ENCODE assay signal across 1 cellular context in the genomic region with DNA sequence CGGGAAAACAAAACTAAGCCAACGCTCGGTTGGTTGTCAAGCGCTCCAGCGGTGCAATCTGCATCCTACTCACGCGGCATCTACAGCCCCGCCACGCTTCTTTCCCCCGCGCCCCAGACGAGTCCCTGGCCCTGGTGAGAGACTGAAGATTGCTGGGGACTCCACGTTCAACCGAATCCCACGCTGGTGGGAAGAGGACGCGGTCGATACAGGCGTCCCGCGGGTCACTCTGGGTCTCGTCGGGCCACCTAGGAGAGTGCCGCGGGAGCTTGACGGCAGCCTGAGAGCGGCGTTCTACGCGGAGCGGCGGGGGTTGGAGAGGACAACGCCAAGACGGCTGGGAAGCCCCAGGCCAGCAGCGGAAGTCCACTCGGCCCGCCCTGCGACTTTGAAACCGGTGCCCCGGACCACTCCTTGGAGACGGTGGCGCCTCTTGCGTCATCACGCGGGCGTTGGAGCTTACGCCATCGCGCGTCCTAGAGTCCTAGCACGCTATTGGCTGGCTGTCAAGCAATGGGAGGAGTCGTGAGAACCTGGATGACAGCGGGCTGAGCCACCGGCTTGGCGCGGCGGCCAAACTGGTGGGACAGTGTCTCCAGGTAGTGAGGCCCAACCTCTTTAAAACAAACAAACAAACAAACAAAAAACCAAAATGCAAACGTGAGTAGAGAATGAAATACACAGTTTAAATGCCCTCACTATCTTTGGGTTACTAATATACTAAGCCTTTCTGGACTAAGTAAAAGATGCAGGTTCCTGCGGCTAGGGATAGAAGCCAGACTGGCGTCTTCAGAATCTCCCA.
TF ChIP-seq lines count a peak whose summit lies in the region.

A gene (minus strand): TSS at position 367 of the 802 bp plus-strand sequence. CDS start 436 bp downstream, outside the sequence.

TF ChIP-seq in HepG2, 621 proteins besides CTCF, POLR2A, EP300 and RAD21 (continued from another document and continues in another):
- TF ChIP-seq, protein P1, sequence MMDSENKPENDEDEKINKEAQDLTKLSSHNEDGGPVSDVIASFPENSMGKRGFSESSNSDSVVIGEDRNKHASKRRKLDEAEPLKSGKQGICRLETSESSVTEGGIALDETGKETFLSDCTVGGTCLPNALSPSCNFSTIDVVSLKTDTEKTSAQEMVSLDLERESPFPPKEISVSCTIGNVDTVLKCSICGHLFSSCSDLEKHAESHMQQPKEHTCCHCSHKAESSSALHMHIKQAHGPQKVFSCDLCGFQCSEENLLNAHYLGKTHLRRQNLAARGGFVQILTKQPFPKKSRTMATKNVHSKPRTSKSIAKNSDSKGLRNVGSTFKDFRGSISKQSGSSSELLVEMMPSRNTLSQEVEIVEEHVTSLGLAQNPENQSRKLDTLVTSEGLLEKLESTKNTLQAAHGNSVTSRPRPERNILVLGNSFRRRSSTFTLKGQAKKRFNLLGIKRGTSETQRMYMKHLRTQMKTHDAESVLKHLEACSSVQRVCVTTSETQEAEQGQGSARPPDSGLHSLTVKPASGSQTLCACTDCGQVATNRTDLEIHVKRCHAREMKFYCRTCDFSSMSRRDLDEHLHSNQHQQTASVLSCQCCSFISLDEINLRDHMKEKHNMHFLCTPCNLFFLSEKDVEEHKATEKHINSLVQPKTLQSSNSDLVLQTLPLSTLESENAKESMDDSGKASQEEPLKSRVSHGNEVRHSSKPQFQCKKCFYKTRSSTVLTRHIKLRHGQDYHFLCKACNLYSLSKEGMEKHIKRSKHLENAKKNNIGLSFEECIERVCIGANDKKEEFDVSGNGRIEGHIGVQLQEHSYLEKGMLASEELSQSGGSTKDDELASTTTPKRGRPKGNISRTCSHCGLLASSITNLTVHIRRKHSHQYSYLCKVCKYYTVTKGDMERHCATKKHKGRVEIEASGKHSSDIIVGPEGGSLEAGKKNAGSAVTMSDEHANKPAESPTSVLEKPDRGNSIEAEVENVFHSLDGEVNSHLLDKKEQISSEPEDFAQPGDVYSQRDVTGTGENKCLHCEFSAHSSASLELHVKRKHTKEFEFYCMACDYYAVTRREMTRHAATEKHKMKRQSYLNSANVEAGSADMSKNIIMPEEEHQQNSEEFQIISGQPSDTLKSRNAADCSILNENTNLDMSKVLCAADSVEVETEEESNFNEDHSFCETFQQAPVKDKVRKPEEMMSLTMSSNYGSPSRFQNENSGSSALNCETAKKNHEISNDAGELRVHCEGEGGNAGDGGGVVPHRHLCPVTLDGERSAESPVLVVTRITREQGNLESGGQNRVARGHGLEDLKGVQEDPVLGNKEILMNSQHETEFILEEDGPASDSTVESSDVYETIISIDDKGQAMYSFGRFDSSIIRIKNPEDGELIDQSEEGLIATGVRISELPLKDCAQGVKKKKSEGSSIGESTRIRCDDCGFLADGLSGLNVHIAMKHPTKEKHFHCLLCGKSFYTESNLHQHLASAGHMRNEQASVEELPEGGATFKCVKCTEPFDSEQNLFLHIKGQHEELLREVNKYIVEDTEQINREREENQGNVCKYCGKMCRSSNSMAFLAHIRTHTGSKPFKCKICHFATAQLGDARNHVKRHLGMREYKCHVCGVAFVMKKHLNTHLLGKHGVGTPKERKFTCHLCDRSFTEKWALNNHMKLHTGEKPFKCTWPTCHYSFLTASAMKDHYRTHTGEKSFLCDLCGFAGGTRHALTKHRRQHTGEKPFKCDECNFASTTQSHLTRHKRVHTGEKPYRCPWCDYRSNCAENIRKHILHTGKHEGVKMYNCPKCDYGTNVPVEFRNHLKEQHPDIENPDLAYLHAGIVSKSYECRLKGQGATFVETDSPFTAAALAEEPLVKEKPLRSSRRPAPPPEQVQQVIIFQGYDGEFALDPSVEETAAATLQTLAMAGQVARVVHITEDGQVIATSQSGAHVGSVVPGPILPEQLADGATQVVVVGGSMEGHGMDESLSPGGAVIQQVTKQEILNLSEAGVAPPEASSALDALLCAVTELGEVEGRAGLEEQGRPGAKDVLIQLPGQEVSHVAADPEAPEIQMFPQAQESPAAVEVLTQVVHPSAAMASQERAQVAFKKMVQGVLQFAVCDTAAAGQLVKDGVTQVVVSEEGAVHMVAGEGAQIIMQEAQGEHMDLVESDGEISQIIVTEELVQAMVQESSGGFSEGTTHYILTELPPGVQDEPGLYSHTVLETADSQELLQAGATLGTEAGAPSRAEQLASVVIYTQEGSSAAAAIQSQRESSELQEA (CRISPR knock-in tag; IDR thresholded peaks at IDR 0.05; ENCODE audit: not compliant biosample characterization): peak; percentile 70
- TF ChIP-seq ELF4 (CRISPR knock-in tag; IDR thresholded peaks at IDR 0.05; ENCODE audit: borderline replicate concordance): no peak
- TF ChIP-seq STAG1 (CRISPR knock-in tag; IDR thresholded peaks at IDR 0.05): no peak
- TF ChIP-seq ZNF232 (CRISPR knock-in tag; IDR thresholded peaks at IDR 0.05; ENCODE audit: borderline replicate concordance): no peak
- peak; percentile 45 for TF ChIP-seq GATAD2A (CRISPR knock-in tag; IDR thresholded peaks at IDR 0.05)
- peak; percentile 35; the same call in 1 of the 2 replicates for TF ChIP-seq ZSCAN31 (CRISPR knock-in tag; IDR thresholded peaks at IDR 0.05; ENCODE audit: low read depth)
- TF ChIP-seq ZBTB3 (CRISPR knock-in tag; IDR thresholded peaks at IDR 0.05; ENCODE audit: borderline replicate concordance, low read depth): peak; percentile 40; the same call in 1 of the 2 replicates
- TF ChIP-seq, protein P2, sequence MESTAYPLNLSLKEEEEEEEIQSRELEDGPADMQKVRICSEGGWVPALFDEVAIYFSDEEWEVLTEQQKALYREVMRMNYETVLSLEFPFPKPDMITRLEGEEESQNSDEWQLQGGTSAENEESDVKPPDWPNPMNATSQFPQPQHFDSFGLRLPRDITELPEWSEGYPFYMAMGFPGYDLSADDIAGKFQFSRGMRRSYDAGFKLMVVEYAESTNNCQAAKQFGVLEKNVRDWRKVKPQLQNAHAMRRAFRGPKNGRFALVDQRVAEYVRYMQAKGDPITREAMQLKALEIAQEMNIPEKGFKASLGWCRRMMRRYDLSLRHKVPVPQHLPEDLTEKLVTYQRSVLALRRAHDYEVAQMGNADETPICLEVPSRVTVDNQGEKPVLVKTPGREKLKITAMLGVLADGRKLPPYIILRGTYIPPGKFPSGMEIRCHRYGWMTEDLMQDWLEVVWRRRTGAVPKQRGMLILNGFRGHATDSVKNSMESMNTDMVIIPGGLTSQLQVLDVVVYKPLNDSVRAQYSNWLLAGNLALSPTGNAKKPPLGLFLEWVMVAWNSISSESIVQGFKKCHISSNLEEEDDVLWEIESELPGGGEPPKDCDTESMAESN (CRISPR knock-in tag; conservative IDR thresholded peaks at IDR 0.05): peak; percentile 94
- TF ChIP-seq ZNF850 (CRISPR knock-in tag; conservative IDR thresholded peaks at IDR 0.05): no peak
- TF ChIP-seq TBX2 (CRISPR knock-in tag; IDR thresholded peaks at IDR 0.05; ENCODE audit: borderline replicate concordance): peak; percentile 85
- peak; percentile 55; the same call in 1 of the 2 replicates for TF ChIP-seq BRD4 (CRISPR knock-in tag; IDR thresholded peaks at IDR 0.05)
- TF ChIP-seq ETV6 (CRISPR knock-in tag; conservative IDR thresholded peaks at IDR 0.05): peak; percentile 22; the same call in 1 of the 2 replicates
- TF ChIP-seq, protein P3, sequence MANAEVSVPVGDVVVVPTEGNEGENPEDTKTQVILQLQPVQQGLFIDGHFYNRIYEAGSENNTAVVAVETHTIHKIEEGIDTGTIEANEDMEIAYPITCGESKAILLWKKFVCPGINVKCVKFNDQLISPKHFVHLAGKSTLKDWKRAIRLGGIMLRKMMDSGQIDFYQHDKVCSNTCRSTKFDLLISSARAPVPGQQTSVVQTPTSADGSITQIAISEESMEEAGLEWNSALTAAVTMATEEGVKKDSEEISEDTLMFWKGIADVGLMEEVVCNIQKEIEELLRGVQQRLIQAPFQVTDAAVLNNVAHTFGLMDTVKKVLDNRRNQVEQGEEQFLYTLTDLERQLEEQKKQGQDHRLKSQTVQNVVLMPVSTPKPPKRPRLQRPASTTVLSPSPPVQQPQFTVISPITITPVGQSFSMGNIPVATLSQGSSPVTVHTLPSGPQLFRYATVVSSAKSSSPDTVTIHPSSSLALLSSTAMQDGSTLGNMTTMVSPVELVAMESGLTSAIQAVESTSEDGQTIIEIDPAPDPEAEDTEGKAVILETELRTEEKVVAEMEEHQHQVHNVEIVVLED (CRISPR knock-in tag; IDR thresholded peaks at IDR 0.05; ENCODE audit: borderline replicate concordance): peak; percentile 99
- TF ChIP-seq, protein P4, sequence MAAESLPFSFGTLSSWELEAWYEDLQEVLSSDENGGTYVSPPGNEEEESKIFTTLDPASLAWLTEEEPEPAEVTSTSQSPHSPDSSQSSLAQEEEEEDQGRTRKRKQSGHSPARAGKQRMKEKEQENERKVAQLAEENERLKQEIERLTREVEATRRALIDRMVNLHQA (CRISPR knock-in tag; IDR thresholded peaks at IDR 0.05): no peak
- TF ChIP-seq ZNF749 (CRISPR knock-in tag; IDR thresholded peaks at IDR 0.05; ENCODE audit: borderline replicate concordance): peak; percentile 72; the same call in 1 of the 2 replicates
- TF ChIP-seq, protein P5, sequence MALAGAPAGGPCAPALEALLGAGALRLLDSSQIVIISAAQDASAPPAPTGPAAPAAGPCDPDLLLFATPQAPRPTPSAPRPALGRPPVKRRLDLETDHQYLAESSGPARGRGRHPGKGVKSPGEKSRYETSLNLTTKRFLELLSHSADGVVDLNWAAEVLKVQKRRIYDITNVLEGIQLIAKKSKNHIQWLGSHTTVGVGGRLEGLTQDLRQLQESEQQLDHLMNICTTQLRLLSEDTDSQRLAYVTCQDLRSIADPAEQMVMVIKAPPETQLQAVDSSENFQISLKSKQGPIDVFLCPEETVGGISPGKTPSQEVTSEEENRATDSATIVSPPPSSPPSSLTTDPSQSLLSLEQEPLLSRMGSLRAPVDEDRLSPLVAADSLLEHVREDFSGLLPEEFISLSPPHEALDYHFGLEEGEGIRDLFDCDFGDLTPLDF (CRISPR knock-in tag; IDR thresholded peaks at IDR 0.05): peak; percentile 76
- peak; percentile 37; the same call in 1 of the 2 replicates for TF ChIP-seq ZNF274 (CRISPR knock-in tag; IDR thresholded peaks at IDR 0.05)
- TF ChIP-seq, protein P6, sequence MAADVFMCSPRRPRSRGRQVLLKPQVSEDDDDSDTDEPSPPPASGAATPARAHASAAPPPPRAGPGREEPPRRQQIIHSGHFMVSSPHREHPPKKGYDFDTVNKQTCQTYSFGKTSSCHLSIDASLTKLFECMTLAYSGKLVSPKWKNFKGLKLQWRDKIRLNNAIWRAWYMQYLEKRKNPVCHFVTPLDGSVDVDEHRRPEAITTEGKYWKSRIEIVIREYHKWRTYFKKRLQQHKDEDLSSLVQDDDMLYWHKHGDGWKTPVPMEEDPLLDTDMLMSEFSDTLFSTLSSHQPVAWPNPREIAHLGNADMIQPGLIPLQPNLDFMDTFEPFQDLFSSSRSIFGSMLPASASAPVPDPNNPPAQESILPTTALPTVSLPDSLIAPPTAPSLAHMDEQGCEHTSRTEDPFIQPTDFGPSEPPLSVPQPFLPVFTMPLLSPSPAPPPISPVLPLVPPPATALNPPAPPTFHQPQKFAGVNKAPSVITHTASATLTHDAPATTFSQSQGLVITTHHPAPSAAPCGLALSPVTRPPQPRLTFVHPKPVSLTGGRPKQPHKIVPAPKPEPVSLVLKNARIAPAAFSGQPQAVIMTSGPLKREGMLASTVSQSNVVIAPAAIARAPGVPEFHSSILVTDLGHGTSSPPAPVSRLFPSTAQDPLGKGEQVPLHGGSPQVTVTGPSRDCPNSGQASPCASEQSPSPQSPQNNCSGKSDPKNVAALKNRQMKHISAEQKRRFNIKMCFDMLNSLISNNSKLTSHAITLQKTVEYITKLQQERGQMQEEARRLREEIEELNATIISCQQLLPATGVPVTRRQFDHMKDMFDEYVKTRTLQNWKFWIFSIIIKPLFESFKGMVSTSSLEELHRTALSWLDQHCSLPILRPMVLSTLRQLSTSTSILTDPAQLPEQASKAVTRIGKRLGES (CRISPR knock-in tag; IDR thresholded peaks at IDR 0.05; ENCODE audit: borderline replicate concordance): peak; percentile 59; the same call in 1 of the 2 replicates
- no peak for TF ChIP-seq CHD4 (IDR thresholded peaks at IDR 0.05; ENCODE audit: borderline replicate concordance, low read length)
- TF ChIP-seq, protein P7, sequence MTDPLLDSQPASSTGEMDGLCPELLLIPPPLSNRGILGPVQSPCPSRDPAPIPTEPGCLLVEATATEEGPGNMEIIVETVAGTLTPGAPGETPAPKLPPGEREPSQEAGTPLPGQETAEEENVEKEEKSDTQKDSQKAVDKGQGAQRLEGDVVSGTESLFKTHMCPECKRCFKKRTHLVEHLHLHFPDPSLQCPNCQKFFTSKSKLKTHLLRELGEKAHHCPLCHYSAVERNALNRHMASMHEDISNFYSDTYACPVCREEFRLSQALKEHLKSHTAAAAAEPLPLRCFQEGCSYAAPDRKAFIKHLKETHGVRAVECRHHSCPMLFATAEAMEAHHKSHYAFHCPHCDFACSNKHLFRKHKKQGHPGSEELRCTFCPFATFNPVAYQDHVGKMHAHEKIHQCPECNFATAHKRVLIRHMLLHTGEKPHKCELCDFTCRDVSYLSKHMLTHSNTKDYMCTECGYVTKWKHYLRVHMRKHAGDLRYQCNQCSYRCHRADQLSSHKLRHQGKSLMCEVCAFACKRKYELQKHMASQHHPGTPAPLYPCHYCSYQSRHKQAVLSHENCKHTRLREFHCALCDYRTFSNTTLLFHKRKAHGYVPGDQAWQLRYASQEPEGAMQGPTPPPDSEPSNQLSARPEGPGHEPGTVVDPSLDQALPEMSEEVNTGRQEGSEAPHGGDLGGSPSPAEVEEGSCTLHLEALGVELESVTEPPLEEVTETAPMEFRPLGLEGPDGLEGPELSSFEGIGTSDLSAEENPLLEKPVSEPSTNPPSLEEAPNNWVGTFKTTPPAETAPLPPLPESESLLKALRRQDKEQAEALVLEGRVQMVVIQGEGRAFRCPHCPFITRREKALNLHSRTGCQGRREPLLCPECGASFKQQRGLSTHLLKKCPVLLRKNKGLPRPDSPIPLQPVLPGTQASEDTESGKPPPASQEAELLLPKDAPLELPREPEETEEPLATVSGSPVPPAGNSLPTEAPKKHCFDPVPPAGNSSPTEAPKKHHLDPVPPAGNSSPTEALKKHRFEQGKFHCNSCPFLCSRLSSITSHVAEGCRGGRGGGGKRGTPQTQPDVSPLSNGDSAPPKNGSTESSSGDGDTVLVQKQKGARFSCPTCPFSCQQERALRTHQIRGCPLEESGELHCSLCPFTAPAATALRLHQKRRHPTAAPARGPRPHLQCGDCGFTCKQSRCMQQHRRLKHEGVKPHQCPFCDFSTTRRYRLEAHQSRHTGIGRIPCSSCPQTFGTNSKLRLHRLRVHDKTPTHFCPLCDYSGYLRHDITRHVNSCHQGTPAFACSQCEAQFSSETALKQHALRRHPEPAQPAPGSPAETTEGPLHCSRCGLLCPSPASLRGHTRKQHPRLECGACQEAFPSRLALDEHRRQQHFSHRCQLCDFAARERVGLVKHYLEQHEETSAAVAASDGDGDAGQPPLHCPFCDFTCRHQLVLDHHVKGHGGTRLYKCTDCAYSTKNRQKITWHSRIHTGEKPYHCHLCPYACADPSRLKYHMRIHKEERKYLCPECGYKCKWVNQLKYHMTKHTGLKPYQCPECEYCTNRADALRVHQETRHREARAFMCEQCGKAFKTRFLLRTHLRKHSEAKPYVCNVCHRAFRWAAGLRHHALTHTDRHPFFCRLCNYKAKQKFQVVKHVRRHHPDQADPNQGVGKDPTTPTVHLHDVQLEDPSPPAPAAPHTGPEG (CRISPR knock-in tag; IDR thresholded peaks at IDR 0.05): no peak
